In genomic region chr6:138593100-138593877, GRCh38 we compare ENCODE assay signal across 8 cellular contexts.
DNase-seq lines count a peak whose midpoint lies in the region; FAIRE-seq and TF ChIP-seq lines count a peak whose summit lies in the region.

No MANE protein-coding gene starts in this region.

- 0 out of 7 replicates have a peak, but pooled peaks cover 0 to 3% (median 0%) of the 10 kb centered on the region in 3 experiments for H3K36me3 Mint-ChIP-seq in H9 (ENCODE audit: insufficient read depth in 1 of 3, low read depth in 3 of 3)

- peaks cover 67% of the 10 kb centered on the region in 2 experiments for H3K4me1 Mint-ChIP-seq in H9

- DNase-seq in GM12892 (ENCODE audit: insufficient read length): no peak
- no peak for DNase-seq in H9
- peak; percentile 75 for DNase-seq in LoVo (ENCODE audit: low spot score)
- DNase-seq in activated CD4-positive, alpha-beta T cell treated with anti-CD3 and anti-CD28 coated beads, Interleukin-2, amount 50 U/mL, for 48 hours: peak; percentile 31 to 48
- peak; percentile 95 for DNase-seq in fibroblast of gingiva (ENCODE audit: low read depth)
- DNase-seq in non-pigmented ciliary epithelial cell (ENCODE audit: low read depth): peak; percentile 97
- DNase-seq in NCI-H2171 treated with DMSO at 0.1 percent for 48 hours (lab: John Stamatoyannopoulos, UW): no peak
- DNase-seq in NCI-H128 (lab: John Stamatoyannopoulos, UW; ENCODE audit: unreplicated experiment): no peak

- H2BK120ac ChIP-seq in H9 (ENCODE audit: low read depth, low read length, poor library complexity, severe bottlenecking): no peak overlapping the region

- H3K4me2 ChIP-seq in H9 (ENCODE audit: insufficient read depth, insufficient read length, low read length): peak overlapping the region; percentile 42

- H3K4ac ChIP-seq in H9 (ENCODE audit: low read depth, low read length): no peak overlapping the region

- no peaks in the 10 kb centered on the region for H3K79me2 ChIP-seq in H9 (ENCODE audit: insufficient read depth, low read length)

- no peaks in the 10 kb centered on the region for H3K79me1 ChIP-seq in H9 (ENCODE audit: insufficient read depth, low read depth, low read length, poor library complexity, severe bottlenecking)

- peak overlapping the region; percentile 10 for H3K27ac ChIP-seq in H9 (ENCODE audit: insufficient read length, low read depth, low read length)

- H3K23me2 ChIP-seq in H9 (ENCODE audit: insufficient read length, low read depth, low read length, poor library complexity, severe bottlenecking): no peaks in the 10 kb centered on the region

- no peak overlapping the region for H2AK5ac ChIP-seq in H9 (ENCODE audit: insufficient read length, low read length)

- peak overlapping the region; percentile 25 to 64; a peak in 4 of 5 replicates for H3K4me3 Mint-ChIP-seq in H9

- no peaks in the 10 kb centered on the region for H4K20me1 ChIP-seq in H9 (ENCODE audit: control insufficient read depth, insufficient read depth, insufficient read length)

- no peak for TF ChIP-seq CTCF in H9 (conservative IDR thresholded peaks at IDR 0.05)

- no peak overlapping the region for H3K23ac ChIP-seq in H9 (ENCODE audit: insufficient read length, low read depth, low read length)

- no peaks in the 10 kb centered on the region for H3K27me3 ChIP-seq in H9 (ENCODE audit: insufficient read depth, low read length)

- H2AFZ ChIP-seq in H9 (ENCODE audit: low read length): no peak overlapping the region

- no peak overlapping the region for H3K18ac ChIP-seq in H9 (ENCODE audit: insufficient read length, low read depth, low read length)

- H2BK5ac ChIP-seq in H9 (ENCODE audit: insufficient read length, low read length): no peak overlapping the region

- no peak overlapping the region for H2BK12ac ChIP-seq in H9 (ENCODE audit: insufficient read length, low read depth, low read length)

- H4K8ac ChIP-seq in H9 (replicated peaks; ENCODE audit: insufficient read length, low read depth, low read length): no peak overlapping the region

- no peak overlapping the region for H2BK20ac ChIP-seq in H9 (ENCODE audit: low read depth, low read length, poor library complexity, severe bottlenecking)

- peaks cover 8% of the 10 kb centered on the region; the same call in 1 of the 2 replicates for H3K4me1 ChIP-seq in H9 (ENCODE audit: insufficient read depth, low read length)

- H3K27me3 Mint-ChIP-seq in H9 (ENCODE audit: low read depth): no peaks in the 10 kb centered on the region; the same call in 1 of the 2 replicates

- no peaks in the 10 kb centered on the region for H3K9me3 Mint-ChIP-seq in H9

- no peak overlapping the region for H3K14ac ChIP-seq in H9 (ENCODE audit: insufficient read depth, low read length)

- H3K9me3 ChIP-seq in H9 (ENCODE audit: control insufficient read depth, low read depth, low read length): no peaks in the 10 kb centered on the region

- peak; percentile 33; the same call in 1 of the 2 replicates for TF ChIP-seq POLR2A in GM12892 (IDR thresholded peaks at IDR 0.05; ENCODE audit: low read depth, low read length)

- H3K56ac ChIP-seq in H9 (ENCODE audit: insufficient read length, low read depth, low read length): no peak overlapping the region

- WGBS in H9 (ENCODE audit: extremely low coverage, insufficient read length, low lambda C conversion rate): no CpG with 5 or more reads among the region's 12 CpGs

- peak overlapping the region; percentile 80 to 93 (median 91) for H3K27ac Mint-ChIP-seq in H9

- no peak overlapping the region for H2BK15ac ChIP-seq in H9 (ENCODE audit: low read depth, low read length)

- no peak overlapping the region for H4K5ac ChIP-seq in H9 (ENCODE audit: insufficient read length, low read depth, low read length)

- H3K9ac ChIP-seq in H9 (ENCODE audit: extremely low read depth, insufficient read length, low read length): no peak overlapping the region

- H4K91ac ChIP-seq in H9 (ENCODE audit: insufficient read length, low read depth, low read length): no peak overlapping the region

- peak; percentile 81 for FAIRE-seq in GM12892 (lab: Jason Lieb, UNC)

- H3T11ph ChIP-seq in H9 (ENCODE audit: low read length): no peak overlapping the region

Comparison
In these comparisons a context has a peak if more than half of its experiments do, and no peak if none do; other contexts are left out.
1. DNase-seq: peak in LoVo (single experiment), activated CD4-positive, alpha-beta T cell treated with anti-CD3 and anti-CD28 coated beads, Interleukin-2, amount 50 U/mL, for 48 hours (2 of 2), fibroblast of gingiva (single experiment) and non-pigmented ciliary epithelial cell (single experiment); none in GM12892 (single experiment), H9 (single experiment), NCI-H2171 treated with DMSO at 0.1 percent for 48 hours (single experiment) and NCI-H128 (single experiment).